In genomic region chr14:89384023-89384422, GRCh38 we compare ENCODE assay signal across 8 cellular contexts. TPM values are rescaled to one million over a fixed set of nuclear protein-coding genes. Genes with fewer than 3 reads are reported as not detected.
DNase-seq lines count a peak whose midpoint lies in the region; ATAC-seq and TF ChIP-seq lines count a peak whose summit lies in the region.
"Had no signal": no experiment of that assay in that cellular context is flagged by ENCODE, and none has a peak within 500 bp of the region (broad histone marks: within the 10 kb centered on the region; RNA-seq: fewer than 3 reads in every experiment).

No MANE protein-coding gene starts in this region.

- POLR2A ChIA-PET in A673 (lab: Charles Lee; ENCODE audit: low non-redundant PET): no interaction called here

- no peak for TF ChIP-seq CTCF in sigmoid colon (IDR thresholded peaks at IDR 0.05)
- TF ChIP-seq CTCF in A673 (conservative IDR thresholded peaks at IDR 0.05; ENCODE audit: low read depth, low read length): no peak

- H3K4me1 ChIP-seq in sigmoid colon (peaks cover 0 to 68% (median 52%) of the 10 kb centered on the region in 4 donors), A673 (ENCODE audit: insufficient read depth, low read length, poor library complexity, severe bottlenecking) (peaks cover 6% of the 10 kb centered on the region)

- H3K9me3 ChIP-seq in sigmoid colon: no peaks in the 10 kb centered on the region
- H3K9me3 ChIP-seq in A673 (ENCODE audit: low read depth, low read length, poor library complexity, severe bottlenecking): no peaks in the 10 kb centered on the region
- H3K9me3 ChIP-seq: thoracic aorta had no signal

- TF ChIP-seq EP300 in sigmoid colon (IDR thresholded peaks at IDR 0.05): no peak

- intact Hi-C loops in sigmoid colon (cut with DNase I) (loop anchor here (2.0 to 10.0 kb wide), 2 partner anchors 33 to 79 kb away; partner anchors contain the start of gene FOXN3), left ventricle myocardium superior (cut with micrococcal nuclease) (no loop called here), A673 (cut with micrococcal nuclease; ENCODE audit: unreplicated experiment) (no loop called here)

- H3K4me3 ChIP-seq in sigmoid colon (no peak overlapping the region), A673 (ENCODE audit: low read depth, low read length, poor library complexity, severe bottlenecking) (no peak overlapping the region)
- H3K4me3 ChIP-seq: thoracic aorta had no signal

- BruUV-seq in A673 (replicated peaks; lab: Mats Ljungman, UMichigan): no TSS peak

- no peak for TF ChIP-seq POLR2A in sigmoid colon (IDR thresholded peaks at IDR 0.05)

- CTCF ChIA-PET in A673 (lab: Charles Lee): no interaction called here

- peak; percentile 92 for ATAC-seq in GM18909 (IDR thresholded peaks at IDR 0.05; ENCODE audit: poor library complexity, unreplicated experiment)
- peak; percentile 87 for ATAC-seq in HG02571 (IDR thresholded peaks at IDR 0.05; ENCODE audit: unreplicated experiment)
- peak; percentile 77 for ATAC-seq in HG03565 (IDR thresholded peaks at IDR 0.05; ENCODE audit: unreplicated experiment)
- ATAC-seq in left ventricle myocardium superior: no peak

- H3K27me3 ChIP-seq in sigmoid colon (no peaks in the 10 kb centered on the region), A673 (replicated peaks; ENCODE audit: insufficient read depth, low read depth, low read length, poor library complexity) (no peaks in the 10 kb centered on the region)

- H3K27ac ChIP-seq in sigmoid colon (no peak overlapping the region), A673 (ENCODE audit: low read depth, low read length, poor library complexity, severe bottlenecking) (no peak overlapping the region)
- H3K27ac ChIP-seq: thoracic aorta had no signal

- H3K36me3 ChIP-seq in sigmoid colon (no peaks in the 10 kb centered on the region), A673 (ENCODE audit: insufficient read depth, low read length, poor library complexity, severe bottlenecking) (no peaks in the 10 kb centered on the region)
- H3K36me3 ChIP-seq: thoracic aorta had no signal

- DNase-seq in sigmoid colon: peak; percentile 45
- no peak for DNase-seq in SHP77 treated with DMSO at 0.1 percent for 48 hours (lab: John Stamatoyannopoulos, UW)
- no peak for DNase-seq in left ventricle myocardium superior
- no peak for DNase-seq in A673 (ENCODE audit: low spot score)

- 85% methylated on average over 3 of the region's 3 CpGs for WGBS in sigmoid colon, 2 donors

RNA-seq across cellular contexts. Expression of gene FOXN3, which starts 33.0 kb away (rescaled TPM):
- total RNA-seq in sigmoid colon: 100 to 1,000 TPM; 104 to 146 (median 113) TPM
- 10 to 100 TPM; 24.6 to 33.6 (median 25.7) TPM for polyA plus RNA-seq in sigmoid colon
- total RNA-seq in left ventricle myocardium superior: 134 TPM
- total RNA-seq in A673 (2021): 15.3 and 21.9 TPM in 2 replicates
